Comparison of ENCODE assay signal across 8 cellular contexts in the genomic region with DNA sequence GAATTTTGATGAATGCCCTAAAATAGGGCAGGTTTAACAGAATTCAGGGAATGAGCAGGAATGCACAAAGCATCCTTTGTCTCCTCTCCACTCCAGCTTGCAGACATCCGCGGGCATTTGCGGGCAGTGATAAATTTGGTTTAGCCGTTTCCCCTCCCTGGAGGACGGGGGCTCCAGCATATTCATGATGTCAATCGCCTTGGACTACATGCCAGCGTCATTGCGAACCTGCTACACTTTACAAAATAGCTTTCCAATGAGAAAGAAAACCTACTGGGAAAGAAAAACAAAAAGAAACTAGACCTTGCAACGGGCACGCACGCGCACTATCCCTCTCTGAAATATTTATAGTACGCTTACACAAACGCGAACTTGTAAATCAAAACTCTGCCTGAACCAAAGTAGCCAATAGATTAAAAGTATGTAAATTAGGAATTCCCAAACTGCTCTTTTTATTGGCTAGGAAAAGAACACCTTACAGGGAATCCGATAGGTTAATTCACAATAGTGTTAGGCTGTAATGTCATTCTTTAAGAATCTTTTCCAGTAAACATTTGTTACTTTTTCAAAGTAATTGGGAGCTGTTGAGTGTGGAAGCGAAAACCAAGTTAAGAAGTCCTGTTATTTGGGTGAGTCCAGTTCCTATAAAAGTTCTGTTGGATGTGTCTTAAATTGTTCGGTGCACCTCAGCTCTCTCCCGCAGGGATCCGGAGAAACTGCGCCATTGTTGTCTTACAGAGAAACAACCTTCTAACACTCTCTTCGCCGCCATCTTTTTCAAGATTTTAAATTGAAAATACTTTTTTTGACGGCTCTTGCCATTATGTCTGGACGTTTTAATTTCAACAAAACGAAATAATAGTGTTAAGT.
A peak's percentile ranks its signal among the peaks of the same experiment; 100 is the strongest.
DNase-seq lines count a peak whose midpoint lies in the region; FAIRE-seq and TF ChIP-seq lines count a peak whose summit lies in the region.

No MANE protein-coding gene starts in this region.

- H3K36me3 ChIP-seq in GM06990 (ENCODE audit: control insufficient read depth, insufficient read depth, low read length): no peaks in the 10 kb centered on the region
- peaks cover 0 to 12% of the 10 kb centered on the region in 2 experiments; a peak in 1 of 3 replicates for H3K36me3 ChIP-seq in HEK293 (ENCODE audit: control insufficient read depth in 2 of 2, insufficient read depth in 1 of 2, low read length in 2 of 2)

- H3K4me1 ChIP-seq in HEK293 (ENCODE audit: control insufficient read depth, insufficient read depth, low read length): no peaks in the 10 kb centered on the region

- FAIRE-seq in islet of Langerhans (lab: Jason Lieb, UNC): peak; percentile 73

- no peak for TF ChIP-seq CTCF in GM06990 (IDR thresholded peaks at IDR 0.05; ENCODE audit: insufficient read depth, low read length, poor library complexity, severe bottlenecking)
- TF ChIP-seq CTCF in HEK293 (tag by site-specific recombination; IDR thresholded peaks at IDR 0.05): no peak
- no peak for TF ChIP-seq CTCF in endothelial cell (IDR thresholded peaks at IDR 0.05; ENCODE audit: unreplicated experiment)

- H3K9me3 Mint-ChIP-seq in T-helper 2 cell treated with Interferon-gamma antibody and Interleukin-4, amounts not matched to agents 5 μg/mL and 100 μg/mL, for 36 hours: no peaks in the 10 kb centered on the region
- no peaks in the 10 kb centered on the region for H3K9me3 Mint-ChIP-seq in endothelial cell (ENCODE audit: unreplicated experiment)

- no peaks in the 10 kb centered on the region for H3K27me3 ChIP-seq in GM06990 (replicated peaks; ENCODE audit: control insufficient read depth, insufficient read depth, low read length)

- POLR2A ChIA-PET in HEK293 (lab: Yijun Ruan, JAX): interaction anchor here (0.6 to 5.4 kb wide), 15 partner anchors 7 to 954 kb away, joined by 3 to 35 read pairs (median 6); a partner anchor contains a TSS

- peak overlapping the region; percentile 63 for H3K4me3 ChIP-seq in GM06990 (replicated peaks; ENCODE audit: low read depth, low read length)
- peak overlapping the region; percentile 68 for H3K4me3 ChIP-seq in HEK293 (ENCODE audit: low read depth, low read length)

- peak; percentile 61 for DNase-seq in GM06990 (ENCODE audit: extremely low read depth, insufficient read length)
- peak; percentile 51 for DNase-seq in NAMALWA (ENCODE audit: low spot score)
- peak; percentile 65 for DNase-seq in T-helper 2 cell treated with Interferon-gamma antibody and Interleukin-4, amounts not matched to agents 5 μg/mL and 100 μg/mL, for 36 hours (ENCODE audit: low spot score)
- DNase-seq in caudate nucleus (lab: John Stamatoyannopoulos, UW): peak in 14 of 61 donors; percentile 4 to 89 (median 25)
- DNase-seq in stimulated activated CD4-positive, alpha-beta T cell treated with anti-CD3 and anti-CD28 coated beads, Interleukin-1b, Interleukin-23, amount 100 ng/mL, for 4 hours (ENCODE audit: low read depth in 2 of 2): peak; percentile 34 to 38
- no peak for DNase-seq in endothelial cell (ENCODE audit: low spot score)

- H3K36me3 Mint-ChIP-seq in T-helper 2 cell treated with Interferon-gamma antibody and Interleukin-4, amounts not matched to agents 5 μg/mL and 100 μg/mL, for 36 hours (ENCODE audit: low read depth): peaks cover 2% of the 10 kb centered on the region
- H3K36me3 Mint-ChIP-seq in endothelial cell (ENCODE audit: low read depth, unreplicated experiment): no peaks in the 10 kb centered on the region

- no peak overlapping the region for H3K27ac Mint-ChIP-seq in T-helper 2 cell treated with Interferon-gamma antibody and Interleukin-4, amounts not matched to agents 5 μg/mL and 100 μg/mL, for 36 hours
- H3K27ac Mint-ChIP-seq in endothelial cell (ENCODE audit: unreplicated experiment): no peak overlapping the region

- H3K27me3 Mint-ChIP-seq in T-helper 2 cell treated with Interferon-gamma antibody and Interleukin-4, amounts not matched to agents 5 μg/mL and 100 μg/mL, for 36 hours (ENCODE audit: low read depth): no peaks in the 10 kb centered on the region
- H3K27me3 Mint-ChIP-seq in endothelial cell (ENCODE audit: unreplicated experiment): no peaks in the 10 kb centered on the region

- H3K27ac ChIP-seq in HEK293 (ENCODE audit: extremely low read depth, low read depth, low read length) (peak overlapping the region; percentile 61), caudate nucleus (ENCODE audit: low read depth, low read length) (peak overlapping the region; percentile 74)

- CTCF ChIA-PET in HEK293 (lab: Yijun Ruan, JAX): interaction anchor here (1.7 kb wide), 1 partner anchor 35 kb away, joined by 5 read pairs; no protein-coding TSS in a partner anchor

- H3K4me3 Mint-ChIP-seq in T-helper 2 cell treated with Interferon-gamma antibody and Interleukin-4, amounts not matched to agents 5 μg/mL and 100 μg/mL, for 36 hours: no peak overlapping the region
- H3K4me3 Mint-ChIP-seq in endothelial cell (ENCODE audit: unreplicated experiment): no peak overlapping the region

- no peaks in the 10 kb centered on the region for H3K9me3 ChIP-seq in HEK293 (ENCODE audit: control insufficient read depth, insufficient read depth, low read depth, low read length)

- peaks cover 26% of the 10 kb centered on the region for H3K4me1 Mint-ChIP-seq in T-helper 2 cell treated with Interferon-gamma antibody and Interleukin-4, amounts not matched to agents 5 μg/mL and 100 μg/mL, for 36 hours (ENCODE audit: low read depth)
- H3K4me1 Mint-ChIP-seq in endothelial cell (ENCODE audit: unreplicated experiment): peaks cover 16% of the 10 kb centered on the region

TF ChIP-seq in HEK293, 187 proteins besides CTCF, POLR2A, EP300 and RAD21 (continues in another document):
- TF ChIP-seq ZSCAN23 (tag by site-specific recombination; IDR thresholded peaks at IDR 0.05) (no peak), ZNF335 (tag by site-specific recombination; conservative IDR thresholded peaks at IDR 0.05) (peak; percentile 31), ZNF623 (tag by site-specific recombination; IDR thresholded peaks at IDR 0.05) (0 out of 2 replicates have a peak, but pooled peaks have one; percentile 23), ZNF660 (tag by site-specific recombination; IDR thresholded peaks at IDR 0.05) (peak; percentile 77), ZNF558 (tag by site-specific recombination; IDR thresholded peaks at IDR 0.05) (no peak), ZNF239 (tag by site-specific recombination; IDR thresholded peaks at IDR 0.05) (no peak), ZNF394 (tag by site-specific recombination; IDR thresholded peaks at IDR 0.05; ENCODE audit: borderline replicate concordance) (0 out of 2 replicates have a peak, but pooled peaks have one; percentile 22), ZNF24 (tag by site-specific recombination; IDR thresholded peaks at IDR 0.05) (peak; percentile 38; the same call in 1 of the 2 replicates), MEIS1 (CRISPR knock-in tag; IDR thresholded peaks at IDR 0.05; ENCODE audit: borderline replicate concordance) (no peak), ZNF146 (tag by site-specific recombination; IDR thresholded peaks at IDR 0.05) (no peak), ZBTB20 (tag by site-specific recombination; IDR thresholded peaks at IDR 0.05) (no peak), ZNF16 (tag by site-specific recombination; IDR thresholded peaks at IDR 0.05; ENCODE audit: low read depth) (no peak), ZBTB21 (tag by site-specific recombination; IDR thresholded peaks at IDR 0.05) (peak; percentile 44; the same call in 1 of the 2 replicates), PRDM1 (tag by site-specific recombination; IDR thresholded peaks at IDR 0.05) (peak; percentile 86), ZNF48 (tag by site-specific recombination; IDR thresholded peaks at IDR 0.05) (no peak), SETDB1 (IDR thresholded peaks at IDR 0.05; ENCODE audit: insufficient read length, low read length) (peak; percentile 57), ZBTB17 (tag by site-specific recombination; IDR thresholded peaks at IDR 0.05) (peak; percentile 44; the same call in 1 of the 2 replicates)
- TF ChIP-seq, protein P1, sequence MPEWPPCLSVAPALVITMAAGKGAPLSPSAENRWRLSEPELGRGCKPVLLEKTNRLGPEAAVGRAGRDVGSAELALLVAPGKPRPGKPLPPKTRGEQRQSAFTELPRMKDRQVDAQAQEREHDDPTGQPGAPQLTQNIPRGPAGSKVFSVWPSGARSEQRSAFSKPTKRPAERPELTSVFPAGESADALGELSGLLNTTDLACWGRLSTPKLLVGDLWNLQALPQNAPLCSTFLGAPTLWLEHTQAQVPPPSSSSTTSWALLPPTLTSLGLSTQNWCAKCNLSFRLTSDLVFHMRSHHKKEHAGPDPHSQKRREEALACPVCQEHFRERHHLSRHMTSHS (tag by site-specific recombination; IDR thresholded peaks at IDR 0.05): no peak
- TF ChIP-seq, protein P2, sequence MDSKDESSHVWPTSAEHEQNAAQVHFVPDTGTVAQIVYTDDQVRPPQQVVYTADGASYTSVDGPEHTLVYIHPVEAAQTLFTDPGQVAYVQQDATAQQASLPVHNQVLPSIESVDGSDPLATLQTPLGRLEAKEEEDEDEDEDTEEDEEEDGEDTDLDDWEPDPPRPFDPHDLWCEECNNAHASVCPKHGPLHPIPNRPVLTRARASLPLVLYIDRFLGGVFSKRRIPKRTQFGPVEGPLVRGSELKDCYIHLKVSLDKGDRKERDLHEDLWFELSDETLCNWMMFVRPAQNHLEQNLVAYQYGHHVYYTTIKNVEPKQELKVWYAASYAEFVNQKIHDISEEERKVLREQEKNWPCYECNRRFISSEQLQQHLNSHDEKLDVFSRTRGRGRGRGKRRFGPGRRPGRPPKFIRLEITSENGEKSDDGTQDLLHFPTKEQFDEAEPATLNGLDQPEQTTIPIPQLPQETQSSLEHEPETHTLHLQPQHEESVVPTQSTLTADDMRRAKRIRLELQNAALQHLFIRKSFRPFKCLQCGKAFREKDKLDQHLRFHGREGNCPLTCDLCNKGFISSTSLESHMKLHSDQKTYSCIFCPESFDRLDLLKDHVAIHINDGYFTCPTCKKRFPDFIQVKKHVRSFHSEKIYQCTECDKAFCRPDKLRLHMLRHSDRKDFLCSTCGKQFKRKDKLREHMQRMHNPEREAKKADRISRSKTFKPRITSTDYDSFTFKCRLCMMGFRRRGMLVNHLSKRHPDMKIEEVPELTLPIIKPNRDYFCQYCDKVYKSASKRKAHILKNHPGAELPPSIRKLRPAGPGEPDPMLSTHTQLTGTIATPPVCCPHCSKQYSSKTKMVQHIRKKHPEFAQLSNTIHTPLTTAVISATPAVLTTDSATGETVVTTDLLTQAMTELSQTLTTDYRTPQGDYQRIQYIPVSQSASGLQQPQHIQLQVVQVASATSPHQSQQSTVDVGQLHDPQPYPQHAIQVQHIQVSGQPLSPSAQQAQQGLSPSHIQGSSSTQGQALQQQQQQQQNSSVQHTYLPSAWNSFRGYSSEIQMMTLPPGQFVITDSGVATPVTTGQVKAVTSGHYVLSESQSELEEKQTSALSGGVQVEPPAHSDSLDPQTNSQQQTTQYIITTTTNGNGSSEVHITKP (tag by site-specific recombination; IDR thresholded peaks at IDR 0.05): peak; percentile 71
